Comparison of ENCODE assay signal across 28 cellular contexts in the genomic region with DNA sequence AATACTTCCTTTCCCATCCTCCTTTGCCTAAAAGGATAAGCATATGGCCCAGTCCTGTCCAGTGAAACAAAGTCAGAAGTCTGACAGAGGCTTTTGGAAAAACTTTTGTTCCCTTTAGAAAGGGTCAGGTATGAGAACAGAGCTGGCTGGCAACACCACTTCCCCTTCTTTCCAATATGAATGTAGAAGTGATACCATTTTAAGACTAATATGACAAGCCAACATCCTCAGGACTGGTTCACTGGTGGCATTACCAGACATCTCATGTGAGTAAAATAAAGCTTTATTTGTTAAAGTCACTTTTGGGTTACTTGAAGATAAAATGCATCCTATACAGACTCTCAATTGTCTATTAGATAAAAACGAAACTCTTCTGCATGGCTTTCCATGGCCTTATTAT.
"Had no signal": no experiment of that assay in that cellular context is flagged by ENCODE, and none has a peak within 500 bp of the region (broad histone marks: within the 10 kb centered on the region; RNA-seq: fewer than 3 reads in every experiment).

No MANE protein-coding gene starts in this region.

- H3K4me1 ChIP-seq: neural progenitor cell, parathyroid adenoma, psoas muscle, right lobe of liver, sigmoid colon, stomach, thyroid gland, tibial nerve, upper lobe of left lung, vagina had no signal

- FAIRE-seq: small intestine, urothelium cell line had no signal

- H3K36me3 ChIP-seq: neural progenitor cell, ovary, right lobe of liver, sigmoid colon, stomach, thoracic aorta, thyroid gland, tibial nerve, upper lobe of left lung, vagina had no signal

- H3K4me2 ChIP-seq: neural progenitor cell had no signal

- H3K79me2 ChIP-seq: parathyroid adenoma had no signal

- H3K4me1 Mint-ChIP-seq: naive thymus-derived CD4-positive, alpha-beta T cell; natural killer cell; nephron; stimulated activated effector memory CD8-positive, alpha-beta T cell treated with anti-CD3 and anti-CD28 coated beads, Interleukin-12 subunit alpha, Interleukin-12 subunit beta, amount 100 ng/mL, for 72 hours had no signal

- ATAC-seq: naive thymus-derived CD4-positive, alpha-beta T cell; natural killer cell; psoas muscle; right cardiac atrium; right lobe of liver; stimulated activated effector memory CD8-positive, alpha-beta T cell treated with anti-CD3 and anti-CD28 coated beads, Interleukin-12 subunit alpha, Interleukin-12 subunit beta, amount 100 ng/mL, for 72 hours had no signal

- H3K27me3 Mint-ChIP-seq: progenitor cell of endocrine pancreas; stimulated activated naive CD8-positive, alpha-beta T cell treated with anti-CD3 and anti-CD28 coated beads, Interleukin-15, Interleukin-2, amounts not matched to agents 100 ng/mL and 50 ng/mL, for 24 hours had no signal

- H3K27me3 ChIP-seq: neural progenitor cell, ovary, right lobe of liver, sigmoid colon, stomach, thyroid gland, tibial nerve, upper lobe of left lung, vagina had no signal

- H3K27ac ChIP-seq: neural progenitor cell, ovary, parathyroid adenoma, psoas muscle, right lobe of liver, sigmoid colon, stomach, thoracic aorta, thyroid gland, tibial nerve, upper lobe of left lung, vagina had no signal

- H3K27ac Mint-ChIP-seq: naive thymus-derived CD4-positive, alpha-beta T cell; natural killer cell; nephron; neural progenitor cell; progenitor cell of endocrine pancreas; stimulated activated effector memory CD8-positive, alpha-beta T cell treated with anti-CD3 and anti-CD28 coated beads, Interleukin-12 subunit alpha, Interleukin-12 subunit beta, amount 100 ng/mL, for 72 hours; stimulated activated naive CD8-positive, alpha-beta T cell treated with anti-CD3 and anti-CD28 coated beads, Interleukin-15, Interleukin-2, amounts not matched to agents 100 ng/mL and 50 ng/mL, for 24 hours had no signal

- H3K9me3 ChIP-seq: ovary, right lobe of liver, thoracic aorta, thyroid gland, tibial nerve, upper lobe of left lung, vagina had no signal

- H3K4me3 Mint-ChIP-seq: naive thymus-derived CD4-positive, alpha-beta T cell; natural killer cell; nephron; neural progenitor cell; stimulated activated effector memory CD8-positive, alpha-beta T cell treated with anti-CD3 and anti-CD28 coated beads, Interleukin-12 subunit alpha, Interleukin-12 subunit beta, amount 100 ng/mL, for 72 hours; stimulated activated naive CD8-positive, alpha-beta T cell treated with anti-CD3 and anti-CD28 coated beads, Interleukin-15, Interleukin-2, amounts not matched to agents 100 ng/mL and 50 ng/mL, for 24 hours had no signal

- DNase-seq: naive thymus-derived CD4-positive, alpha-beta T cell; natural killer cell; ovary; posterior cingulate gyrus; psoas muscle; right cardiac atrium; right lobe of liver; sigmoid colon; small intestine; stimulated activated CD4-positive, alpha-beta T cell treated with anti-CD3 and anti-CD28 coated beads, Interleukin-15, amount 100 ng/mL, for 24 hours; stimulated activated CD4-positive, alpha-beta T cell treated with anti-CD3 and anti-CD28 coated beads, Interleukin-2, amount 100 ng/mL, for 24 hours; stimulated activated CD4-positive, alpha-beta T cell treated with anti-CD3 and anti-CD28 coated beads, Interleukin-2, amount 100 ng/mL, for 48 hours; stimulated activated CD4-positive, alpha-beta T cell treated with anti-CD3 and anti-CD28 coated beads, Interleukin-4, amount 100 ng/mL, for 24 hours; stimulated activated naive CD4-positive, alpha-beta T cell treated with Interleukin-2 at 50 U/mL for 16 hours; stomach; thyroid gland; trophoblast cell; upper lobe of left lung had no signal

- H3K4me3 ChIP-seq: neural progenitor cell, ovary, psoas muscle, right lobe of liver, sigmoid colon, stomach, thoracic aorta, thyroid gland, tibial nerve, upper lobe of left lung, vagina had no signal

- H3K36me3 Mint-ChIP-seq: naive thymus-derived CD4-positive, alpha-beta T cell; natural killer cell; neural progenitor cell; stimulated activated effector memory CD8-positive, alpha-beta T cell treated with anti-CD3 and anti-CD28 coated beads, Interleukin-12 subunit alpha, Interleukin-12 subunit beta, amount 100 ng/mL, for 72 hours had no signal

- H3K9ac ChIP-seq: neural progenitor cell, parathyroid adenoma had no signal

- H2AFZ ChIP-seq: neural progenitor cell, parathyroid adenoma had no signal
